In the genomic region with DNA sequence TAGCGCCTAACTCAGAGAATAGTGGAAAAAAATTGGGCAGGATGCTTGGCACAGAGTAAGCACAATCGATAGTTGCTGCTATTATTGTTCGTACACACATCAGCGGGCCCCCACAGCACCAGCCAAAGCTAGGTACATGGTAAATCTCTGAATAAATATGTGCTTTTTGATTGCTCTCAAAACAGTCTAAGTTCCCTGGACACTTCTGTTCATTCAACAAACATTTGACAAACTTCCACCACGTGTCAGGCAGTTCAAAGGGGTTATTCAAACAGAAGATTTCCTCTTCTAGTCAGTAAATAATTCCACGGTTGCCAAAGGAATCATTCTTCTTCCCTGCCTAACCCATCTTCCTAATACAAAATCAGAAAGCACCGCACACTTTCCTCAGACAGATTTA, we compare ENCODE assay signal across 1 cellular context.
A peak's percentile ranks its signal among the peaks of the same experiment; 100 is the strongest.
TF ChIP-seq lines count a peak whose summit lies in the region.

No MANE protein-coding gene starts in this region.

TF ChIP-seq in HepG2, 621 proteins besides CTCF, POLR2A, EP300 and RAD21 (continued from another document and continues in another):
- TF ChIP-seq, protein P1, sequence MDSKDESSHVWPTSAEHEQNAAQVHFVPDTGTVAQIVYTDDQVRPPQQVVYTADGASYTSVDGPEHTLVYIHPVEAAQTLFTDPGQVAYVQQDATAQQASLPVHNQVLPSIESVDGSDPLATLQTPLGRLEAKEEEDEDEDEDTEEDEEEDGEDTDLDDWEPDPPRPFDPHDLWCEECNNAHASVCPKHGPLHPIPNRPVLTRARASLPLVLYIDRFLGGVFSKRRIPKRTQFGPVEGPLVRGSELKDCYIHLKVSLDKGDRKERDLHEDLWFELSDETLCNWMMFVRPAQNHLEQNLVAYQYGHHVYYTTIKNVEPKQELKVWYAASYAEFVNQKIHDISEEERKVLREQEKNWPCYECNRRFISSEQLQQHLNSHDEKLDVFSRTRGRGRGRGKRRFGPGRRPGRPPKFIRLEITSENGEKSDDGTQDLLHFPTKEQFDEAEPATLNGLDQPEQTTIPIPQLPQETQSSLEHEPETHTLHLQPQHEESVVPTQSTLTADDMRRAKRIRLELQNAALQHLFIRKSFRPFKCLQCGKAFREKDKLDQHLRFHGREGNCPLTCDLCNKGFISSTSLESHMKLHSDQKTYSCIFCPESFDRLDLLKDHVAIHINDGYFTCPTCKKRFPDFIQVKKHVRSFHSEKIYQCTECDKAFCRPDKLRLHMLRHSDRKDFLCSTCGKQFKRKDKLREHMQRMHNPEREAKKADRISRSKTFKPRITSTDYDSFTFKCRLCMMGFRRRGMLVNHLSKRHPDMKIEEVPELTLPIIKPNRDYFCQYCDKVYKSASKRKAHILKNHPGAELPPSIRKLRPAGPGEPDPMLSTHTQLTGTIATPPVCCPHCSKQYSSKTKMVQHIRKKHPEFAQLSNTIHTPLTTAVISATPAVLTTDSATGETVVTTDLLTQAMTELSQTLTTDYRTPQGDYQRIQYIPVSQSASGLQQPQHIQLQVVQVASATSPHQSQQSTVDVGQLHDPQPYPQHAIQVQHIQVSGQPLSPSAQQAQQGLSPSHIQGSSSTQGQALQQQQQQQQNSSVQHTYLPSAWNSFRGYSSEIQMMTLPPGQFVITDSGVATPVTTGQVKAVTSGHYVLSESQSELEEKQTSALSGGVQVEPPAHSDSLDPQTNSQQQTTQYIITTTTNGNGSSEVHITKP (CRISPR knock-in tag; IDR thresholded peaks at IDR 0.05; ENCODE audit: low read depth) = no peak
- TF ChIP-seq ZNF232 (CRISPR knock-in tag; IDR thresholded peaks at IDR 0.05; ENCODE audit: borderline replicate concordance) (0 out of 2 replicates have a peak, but pooled peaks have one; percentile 45), ZMYM3 (CRISPR knock-in tag; IDR thresholded peaks at IDR 0.05) (no peak), ZBTB21 (CRISPR knock-in tag; IDR thresholded peaks at IDR 0.05) (no peak), MTA3 (CRISPR knock-in tag; IDR thresholded peaks at IDR 0.05) (no peak), GTF3A (CRISPR knock-in tag; conservative IDR thresholded peaks at IDR 0.05) (no peak), RBM39 (IDR thresholded peaks at IDR 0.05; ENCODE audit: low read depth, low read length, poor library complexity, severe bottlenecking) (no peak), KLF15 (CRISPR knock-in tag; IDR thresholded peaks at IDR 0.05; ENCODE audit: borderline replicate concordance) (no peak), ZNF432 (CRISPR knock-in tag; IDR thresholded peaks at IDR 0.05; ENCODE audit: borderline replicate concordance) (no peak), FOXM1 (CRISPR knock-in tag; IDR thresholded peaks at IDR 0.05) (no peak), KMT2B (CRISPR knock-in tag; IDR thresholded peaks at IDR 0.05) (peak; percentile 32; the same call in 1 of the 2 replicates), ZC3H13 (CRISPR knock-in tag; IDR thresholded peaks at IDR 0.05) (no peak), ZFY (CRISPR knock-in tag; IDR thresholded peaks at IDR 0.05) (no peak), ZFP36L2 (CRISPR knock-in tag; IDR thresholded peaks at IDR 0.05) (no peak), SP2 (CRISPR knock-in tag; IDR thresholded peaks at IDR 0.05) (no peak), EED (CRISPR knock-in tag; IDR thresholded peaks at IDR 0.05) (no peak), ZNF264 (CRISPR knock-in tag; IDR thresholded peaks at IDR 0.05) (peak; percentile 80), SCMH1 (CRISPR knock-in tag; IDR thresholded peaks at IDR 0.05; ENCODE audit: borderline replicate concordance) (no peak), POLR2AphosphoS2 (IDR thresholded peaks at IDR 0.05; ENCODE audit: low read depth, low read length) (no peak), ZNF329 (CRISPR knock-in tag; IDR thresholded peaks at IDR 0.05; ENCODE audit: low read depth) (no peak), ZNF17 (CRISPR knock-in tag; IDR thresholded peaks at IDR 0.05) (no peak), ZNF782 (CRISPR knock-in tag; IDR thresholded peaks at IDR 0.05; ENCODE audit: borderline replicate concordance) (no peak), ERF (CRISPR knock-in tag; IDR thresholded peaks at IDR 0.05) (peak; percentile 88), KAT8 (CRISPR knock-in tag; IDR thresholded peaks at IDR 0.05) (peak; percentile 40; the same call in 1 of the 2 replicates), ZFP36 (IDR thresholded peaks at IDR 0.05; ENCODE audit: borderline replicate concordance, low read depth, low read length, partially characterized antibody) (no peak), TAF15 (IDR thresholded peaks at IDR 0.05; ENCODE audit: low read depth, low read length, poor library complexity, severe bottlenecking) (no peak), ZNF720 (CRISPR knock-in tag; IDR thresholded peaks at IDR 0.05) (no peak), RXRB (CRISPR knock-in tag; IDR thresholded peaks at IDR 0.05; ENCODE audit: borderline replicate concordance) (peak; percentile 87)
- TF ChIP-seq, protein P2, sequence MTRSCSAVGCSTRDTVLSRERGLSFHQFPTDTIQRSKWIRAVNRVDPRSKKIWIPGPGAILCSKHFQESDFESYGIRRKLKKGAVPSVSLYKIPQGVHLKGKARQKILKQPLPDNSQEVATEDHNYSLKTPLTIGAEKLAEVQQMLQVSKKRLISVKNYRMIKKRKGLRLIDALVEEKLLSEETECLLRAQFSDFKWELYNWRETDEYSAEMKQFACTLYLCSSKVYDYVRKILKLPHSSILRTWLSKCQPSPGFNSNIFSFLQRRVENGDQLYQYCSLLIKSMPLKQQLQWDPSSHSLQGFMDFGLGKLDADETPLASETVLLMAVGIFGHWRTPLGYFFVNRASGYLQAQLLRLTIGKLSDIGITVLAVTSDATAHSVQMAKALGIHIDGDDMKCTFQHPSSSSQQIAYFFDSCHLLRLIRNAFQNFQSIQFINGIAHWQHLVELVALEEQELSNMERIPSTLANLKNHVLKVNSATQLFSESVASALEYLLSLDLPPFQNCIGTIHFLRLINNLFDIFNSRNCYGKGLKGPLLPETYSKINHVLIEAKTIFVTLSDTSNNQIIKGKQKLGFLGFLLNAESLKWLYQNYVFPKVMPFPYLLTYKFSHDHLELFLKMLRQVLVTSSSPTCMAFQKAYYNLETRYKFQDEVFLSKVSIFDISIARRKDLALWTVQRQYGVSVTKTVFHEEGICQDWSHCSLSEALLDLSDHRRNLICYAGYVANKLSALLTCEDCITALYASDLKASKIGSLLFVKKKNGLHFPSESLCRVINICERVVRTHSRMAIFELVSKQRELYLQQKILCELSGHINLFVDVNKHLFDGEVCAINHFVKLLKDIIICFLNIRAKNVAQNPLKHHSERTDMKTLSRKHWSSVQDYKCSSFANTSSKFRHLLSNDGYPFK (CRISPR knock-in tag; IDR thresholded peaks at IDR 0.05; ENCODE audit: borderline replicate concordance) = no peak
- TF ChIP-seq, protein P3, sequence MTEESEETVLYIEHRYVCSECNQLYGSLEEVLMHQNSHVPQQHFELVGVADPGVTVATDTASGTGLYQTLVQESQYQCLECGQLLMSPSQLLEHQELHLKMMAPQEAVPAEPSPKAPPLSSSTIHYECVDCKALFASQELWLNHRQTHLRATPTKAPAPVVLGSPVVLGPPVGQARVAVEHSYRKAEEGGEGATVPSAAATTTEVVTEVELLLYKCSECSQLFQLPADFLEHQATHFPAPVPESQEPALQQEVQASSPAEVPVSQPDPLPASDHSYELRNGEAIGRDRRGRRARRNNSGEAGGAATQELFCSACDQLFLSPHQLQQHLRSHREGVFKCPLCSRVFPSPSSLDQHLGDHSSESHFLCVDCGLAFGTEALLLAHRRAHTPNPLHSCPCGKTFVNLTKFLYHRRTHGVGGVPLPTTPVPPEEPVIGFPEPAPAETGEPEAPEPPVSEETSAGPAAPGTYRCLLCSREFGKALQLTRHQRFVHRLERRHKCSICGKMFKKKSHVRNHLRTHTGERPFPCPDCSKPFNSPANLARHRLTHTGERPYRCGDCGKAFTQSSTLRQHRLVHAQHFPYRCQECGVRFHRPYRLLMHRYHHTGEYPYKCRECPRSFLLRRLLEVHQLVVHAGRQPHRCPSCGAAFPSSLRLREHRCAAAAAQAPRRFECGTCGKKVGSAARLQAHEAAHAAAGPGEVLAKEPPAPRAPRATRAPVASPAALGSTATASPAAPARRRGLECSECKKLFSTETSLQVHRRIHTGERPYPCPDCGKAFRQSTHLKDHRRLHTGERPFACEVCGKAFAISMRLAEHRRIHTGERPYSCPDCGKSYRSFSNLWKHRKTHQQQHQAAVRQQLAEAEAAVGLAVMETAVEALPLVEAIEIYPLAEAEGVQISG (CRISPR knock-in tag; IDR thresholded peaks at IDR 0.05) = peak; percentile 18; the same call in 1 of the 2 replicates
- TF ChIP-seq, protein P4, sequence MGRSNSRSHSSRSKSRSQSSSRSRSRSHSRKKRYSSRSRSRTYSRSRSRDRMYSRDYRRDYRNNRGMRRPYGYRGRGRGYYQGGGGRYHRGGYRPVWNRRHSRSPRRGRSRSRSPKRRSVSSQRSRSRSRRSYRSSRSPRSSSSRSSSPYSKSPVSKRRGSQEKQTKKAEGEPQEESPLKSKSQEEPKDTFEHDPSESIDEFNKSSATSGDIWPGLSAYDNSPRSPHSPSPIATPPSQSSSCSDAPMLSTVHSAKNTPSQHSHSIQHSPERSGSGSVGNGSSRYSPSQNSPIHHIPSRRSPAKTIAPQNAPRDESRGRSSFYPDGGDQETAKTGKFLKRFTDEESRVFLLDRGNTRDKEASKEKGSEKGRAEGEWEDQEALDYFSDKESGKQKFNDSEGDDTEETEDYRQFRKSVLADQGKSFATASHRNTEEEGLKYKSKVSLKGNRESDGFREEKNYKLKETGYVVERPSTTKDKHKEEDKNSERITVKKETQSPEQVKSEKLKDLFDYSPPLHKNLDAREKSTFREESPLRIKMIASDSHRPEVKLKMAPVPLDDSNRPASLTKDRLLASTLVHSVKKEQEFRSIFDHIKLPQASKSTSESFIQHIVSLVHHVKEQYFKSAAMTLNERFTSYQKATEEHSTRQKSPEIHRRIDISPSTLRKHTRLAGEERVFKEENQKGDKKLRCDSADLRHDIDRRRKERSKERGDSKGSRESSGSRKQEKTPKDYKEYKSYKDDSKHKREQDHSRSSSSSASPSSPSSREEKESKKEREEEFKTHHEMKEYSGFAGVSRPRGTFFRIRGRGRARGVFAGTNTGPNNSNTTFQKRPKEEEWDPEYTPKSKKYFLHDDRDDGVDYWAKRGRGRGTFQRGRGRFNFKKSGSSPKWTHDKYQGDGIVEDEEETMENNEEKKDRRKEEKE (IDR thresholded peaks at IDR 0.05) = no peak
- TF ChIP-seq, protein P5, sequence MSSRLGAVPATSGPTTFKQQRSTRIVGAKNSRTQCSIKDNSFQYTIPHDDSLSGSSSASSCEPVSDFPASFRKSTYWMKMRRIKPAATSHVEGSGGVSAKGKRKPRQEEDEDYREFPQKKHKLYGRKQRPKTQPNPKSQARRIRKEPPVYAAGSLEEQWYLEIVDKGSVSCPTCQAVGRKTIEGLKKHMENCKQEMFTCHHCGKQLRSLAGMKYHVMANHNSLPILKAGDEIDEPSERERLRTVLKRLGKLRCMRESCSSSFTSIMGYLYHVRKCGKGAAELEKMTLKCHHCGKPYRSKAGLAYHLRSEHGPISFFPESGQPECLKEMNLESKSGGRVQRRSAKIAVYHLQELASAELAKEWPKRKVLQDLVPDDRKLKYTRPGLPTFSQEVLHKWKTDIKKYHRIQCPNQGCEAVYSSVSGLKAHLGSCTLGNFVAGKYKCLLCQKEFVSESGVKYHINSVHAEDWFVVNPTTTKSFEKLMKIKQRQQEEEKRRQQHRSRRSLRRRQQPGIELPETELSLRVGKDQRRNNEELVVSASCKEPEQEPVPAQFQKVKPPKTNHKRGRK (CRISPR knock-in tag; IDR thresholded peaks at IDR 0.05) = no peak
- TF ChIP-seq, protein P6, sequence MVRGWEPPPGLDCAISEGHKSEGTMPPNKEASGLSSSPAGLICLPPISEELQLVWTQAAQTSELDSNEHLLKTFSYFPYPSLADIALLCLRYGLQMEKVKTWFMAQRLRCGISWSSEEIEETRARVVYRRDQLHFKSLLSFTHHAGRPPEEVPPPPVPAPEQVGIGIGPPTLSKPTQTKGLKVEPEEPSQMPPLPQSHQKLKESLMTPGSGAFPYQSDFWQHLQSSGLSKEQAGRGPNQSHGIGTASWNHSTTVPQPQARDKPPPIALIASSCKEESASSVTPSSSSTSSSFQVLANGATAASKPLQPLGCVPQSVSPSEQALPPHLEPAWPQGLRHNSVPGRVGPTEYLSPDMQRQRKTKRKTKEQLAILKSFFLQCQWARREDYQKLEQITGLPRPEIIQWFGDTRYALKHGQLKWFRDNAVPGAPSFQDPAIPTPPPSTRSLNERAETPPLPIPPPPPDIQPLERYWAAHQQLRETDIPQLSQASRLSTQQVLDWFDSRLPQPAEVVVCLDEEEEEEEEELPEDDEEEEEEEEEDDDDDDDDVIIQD (CRISPR knock-in tag; IDR thresholded peaks at IDR 0.05; ENCODE audit: low read depth) = peak; percentile 50; the same call in 1 of the 2 replicates
- TF ChIP-seq, protein P7, sequence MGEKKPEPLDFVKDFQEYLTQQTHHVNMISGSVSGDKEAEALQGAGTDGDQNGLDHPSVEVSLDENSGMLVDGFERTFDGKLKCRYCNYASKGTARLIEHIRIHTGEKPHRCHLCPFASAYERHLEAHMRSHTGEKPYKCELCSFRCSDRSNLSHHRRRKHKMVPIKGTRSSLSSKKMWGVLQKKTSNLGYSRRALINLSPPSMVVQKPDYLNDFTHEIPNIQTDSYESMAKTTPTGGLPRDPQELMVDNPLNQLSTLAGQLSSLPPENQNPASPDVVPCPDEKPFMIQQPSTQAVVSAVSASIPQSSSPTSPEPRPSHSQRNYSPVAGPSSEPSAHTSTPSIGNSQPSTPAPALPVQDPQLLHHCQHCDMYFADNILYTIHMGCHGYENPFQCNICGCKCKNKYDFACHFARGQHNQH (CRISPR knock-in tag; IDR thresholded peaks at IDR 0.05) = peak; percentile 66
- TF ChIP-seq, protein P8, sequence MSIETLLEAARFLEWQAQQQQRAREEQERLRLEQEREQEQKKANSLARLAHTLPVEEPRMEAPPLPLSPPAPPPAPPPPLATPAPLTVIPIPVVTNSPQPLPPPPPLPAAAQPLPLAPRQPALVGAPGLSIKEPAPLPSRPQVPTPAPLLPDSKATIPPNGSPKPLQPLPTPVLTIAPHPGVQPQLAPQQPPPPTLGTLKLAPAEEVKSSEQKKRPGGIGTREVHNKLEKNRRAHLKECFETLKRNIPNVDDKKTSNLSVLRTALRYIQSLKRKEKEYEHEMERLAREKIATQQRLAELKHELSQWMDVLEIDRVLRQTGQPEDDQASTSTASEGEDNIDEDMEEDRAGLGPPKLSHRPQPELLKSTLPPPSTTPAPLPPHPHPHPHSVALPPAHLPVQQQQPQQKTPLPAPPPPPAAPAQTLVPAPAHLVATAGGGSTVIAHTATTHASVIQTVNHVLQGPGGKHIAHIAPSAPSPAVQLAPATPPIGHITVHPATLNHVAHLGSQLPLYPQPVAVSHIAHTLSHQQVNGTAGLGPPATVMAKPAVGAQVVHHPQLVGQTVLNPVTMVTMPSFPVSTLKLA (IDR thresholded peaks at IDR 0.05) = peak; percentile 51
- TF ChIP-seq, protein P9, sequence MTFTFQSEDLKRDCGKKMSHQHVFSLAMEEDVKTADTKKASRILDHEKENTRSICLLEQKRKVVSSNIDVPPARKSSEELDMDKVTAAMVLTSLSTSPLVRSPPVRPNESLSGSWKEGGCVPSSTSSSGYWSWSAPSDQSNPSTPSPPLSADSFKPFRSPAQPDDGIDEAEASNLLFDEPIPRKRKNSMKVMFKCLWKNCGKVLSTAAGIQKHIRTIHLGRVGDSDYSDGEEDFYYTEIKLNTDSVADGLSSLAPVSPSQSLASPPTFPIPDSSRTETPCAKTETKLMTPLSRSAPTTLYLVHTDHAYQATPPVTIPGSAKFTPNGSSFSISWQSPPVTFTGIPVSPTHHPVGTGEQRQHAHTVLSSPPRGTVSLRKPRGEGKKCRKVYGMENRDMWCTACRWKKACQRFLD (CRISPR knock-in tag; IDR thresholded peaks at IDR 0.05; ENCODE audit: borderline replicate concordance) = no peak
